ENCODE assay signal across 21 cellular contexts in the genomic region with DNA sequence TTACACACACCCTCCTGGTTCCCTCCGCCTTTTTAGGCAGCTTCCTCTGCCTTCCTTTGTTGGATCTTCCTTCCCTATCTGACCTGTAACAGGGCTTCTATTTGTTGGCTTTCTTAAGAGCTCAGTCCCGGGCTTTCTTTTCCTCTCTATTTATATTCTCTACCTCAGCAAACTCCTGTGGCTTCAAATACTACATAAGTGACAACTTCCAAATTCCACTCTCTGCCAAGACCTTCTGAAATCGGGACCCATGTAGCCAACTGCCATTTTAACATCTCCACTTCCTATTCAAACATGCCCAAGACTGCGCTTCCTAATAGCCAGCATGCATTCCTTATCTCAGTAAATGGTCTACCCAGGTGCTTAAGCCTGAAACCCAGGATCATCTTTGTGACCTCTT.
"Had no signal": no experiment of that assay in that cellular context is flagged by ENCODE, and none has a peak within 500 bp of the region (broad histone marks: within the 10 kb centered on the region; RNA-seq: fewer than 3 reads in every experiment).

No MANE protein-coding gene starts in this region.

- H3K27me3 ChIP-seq: heart right ventricle, suprapubic skin, thyroid gland had no signal

- H3K27ac ChIP-seq: heart right ventricle, suprapubic skin, thyroid gland had no signal

- H3K4me3 Mint-ChIP-seq: mesothelial cell of epicardium; nephron; stimulated activated effector memory CD8-positive, alpha-beta T cell treated with anti-CD3 and anti-CD28 coated beads, Interleukin-12 subunit alpha, Interleukin-12 subunit beta, amount 100 ng/mL, for 72 hours; type B pancreatic cell had no signal

- H3K27ac Mint-ChIP-seq: mesothelial cell of epicardium; nephron; stimulated activated effector memory CD8-positive, alpha-beta T cell treated with anti-CD3 and anti-CD28 coated beads, Interleukin-12 subunit alpha, Interleukin-12 subunit beta, amount 100 ng/mL, for 72 hours; type B pancreatic cell had no signal

- H3K36me3 ChIP-seq: suprapubic skin, thyroid gland had no signal

- H3K9me3 ChIP-seq: suprapubic skin, thyroid gland had no signal

- H3K4me3 ChIP-seq: heart right ventricle, suprapubic skin, thyroid gland had no signal

- DNase-seq: cerebellar nuclear complex; dermis blood vessel endothelial cell; foreskin melanocyte; heart right ventricle; hypothalamus; naive B cell; right cardiac atrium; stimulated activated CD4-positive, alpha-beta T cell treated with anti-CD3 and anti-CD28 coated beads, Interleukin-4, amount 100 ng/mL, for 1 hour; stimulated activated CD8-positive, alpha-beta memory T cell treated with anti-CD3 and anti-CD28 coated beads, Interleukin-4, amount 100 ng/mL, for 48 hours; stimulated activated naive CD8-positive, alpha-beta T cell treated with anti-CD3 and anti-CD28 coated beads, Interleukin-15, Interleukin-2, amounts not matched to agents 100 U/mL and 50 U/mL, for 24 hours; thyroid gland had no signal

- ATAC-seq: heart right ventricle; left lobe of liver; right cardiac atrium; stimulated activated effector memory CD8-positive, alpha-beta T cell treated with anti-CD3 and anti-CD28 coated beads, Interleukin-12 subunit alpha, Interleukin-12 subunit beta, amount 100 ng/mL, for 72 hours; stimulated activated naive CD8-positive, alpha-beta T cell treated with anti-CD3 and anti-CD28 coated beads, Interleukin-15, Interleukin-2, amounts not matched to agents 100 U/mL and 50 U/mL, for 24 hours had no signal

- FAIRE-seq: colon, endothelial cell of umbilical vein, islet of Langerhans, urothelium cell line had no signal

- H3K36me3 Mint-ChIP-seq: stimulated activated effector memory CD8-positive, alpha-beta T cell treated with anti-CD3 and anti-CD28 coated beads, Interleukin-12 subunit alpha, Interleukin-12 subunit beta, amount 100 ng/mL, for 72 hours had no signal

- H3K27me3 Mint-ChIP-seq: naive B cell, type B pancreatic cell had no signal

- H3K9me3 Mint-ChIP-seq: naive B cell; nephron; stimulated activated effector memory CD8-positive, alpha-beta T cell treated with anti-CD3 and anti-CD28 coated beads, Interleukin-12 subunit alpha, Interleukin-12 subunit beta, amount 100 ng/mL, for 72 hours; type B pancreatic cell had no signal
